Comparison of ENCODE assay signal across 18 cellular contexts in genomic region chr1:173937062-173937461, GRCh38.
"Had no signal": no experiment of that assay in that cellular context is flagged by ENCODE, and none has a peak within 500 bp of the region (broad histone marks: within the 10 kb centered on the region; RNA-seq: fewer than 3 reads in every experiment).

No MANE protein-coding gene starts in this region.

- ATAC-seq: activated CD8-positive, alpha-beta T cell treated with anti-CD3 and anti-CD28 coated beads, Interleukin-2, amount 10 ng/mL, durations not matched to agents 7 days and 5 days; left colon had no signal

- DNase-seq: activated B cell treated with CpG ODN at 0.5 μM for 24 hours; activated CD4-positive, alpha-beta T cell treated with anti-CD3 and anti-CD28 coated beads for 48 hours; activated CD8-positive, alpha-beta memory T cell treated with anti-CD3 and anti-CD28 coated beads, Interleukin-2, amount 50 U/mL, for 4 hours; activated CD8-positive, alpha-beta T cell treated with anti-CD3 and anti-CD28 coated beads, Interleukin-2, amount 10 ng/mL, durations not matched to agents 7 days and 5 days; activated gamma-delta T cell treated with Interleukin-2 at 50 U/mL for 16 hours; activated naive CD8-positive, alpha-beta T cell treated with anti-CD3 and anti-CD28 coated beads, Interleukin-2, amount 10 ng/mL, durations not matched to agents 7 days and 5 days; activated T-cell treated with anti-CD3 and anti-CD28 coated beads, Interleukin-2, amount 50 U/mL, for 48 hours; cortex of kidney; effector memory CD4-positive, alpha-beta T cell; head of caudate nucleus; left colon; midbrain; stimulated activated CD4-positive, alpha-beta T cell treated with anti-CD3 and anti-CD28 coated beads, Interleukin-4, amount 100 ng/mL, for 24 hours; stimulated activated naive CD4-positive, alpha-beta T cell treated with Interleukin-2 at 50 U/mL for 16 hours; trophoblast cell had no signal

- H3K4me3 ChIP-seq: lung, right atrium auricular region, suprapubic skin had no signal
